In the genomic region with DNA sequence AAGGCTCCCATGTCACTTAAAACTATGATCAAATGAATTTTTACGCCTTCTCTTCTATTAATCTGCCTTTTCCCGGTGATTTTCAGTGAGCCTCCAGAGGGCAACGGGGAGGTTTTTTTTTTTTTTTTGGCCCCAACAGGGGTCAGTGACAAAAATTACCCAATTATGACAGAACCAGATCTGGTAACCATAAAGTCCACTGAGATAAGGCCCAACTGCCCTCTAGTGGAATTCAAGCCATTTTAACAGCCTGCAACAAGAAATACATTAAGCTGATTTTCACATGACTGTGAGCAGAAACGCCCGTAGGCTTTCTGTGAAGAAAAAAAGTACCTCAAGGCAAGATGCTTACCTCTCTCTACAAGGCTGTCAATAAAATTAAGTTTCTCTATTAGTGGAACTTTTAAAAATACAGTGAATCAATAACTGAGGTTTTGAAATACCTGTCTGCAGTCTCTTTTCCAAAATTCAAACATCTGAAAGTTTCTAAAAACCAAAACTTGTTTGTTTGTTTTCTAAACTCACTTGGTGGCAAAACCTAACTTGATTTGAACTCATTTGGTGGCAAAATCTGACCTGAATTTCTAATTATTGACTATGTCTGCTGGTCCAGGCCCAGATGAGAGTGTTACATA, we compare ENCODE assay signal across 9 cellular contexts. TPM values are rescaled to one million over a fixed set of nuclear protein-coding genes. Genes with fewer than 3 reads are reported as not detected.
DNase-seq lines count a peak whose midpoint lies in the region; ATAC-seq, FAIRE-seq and TF ChIP-seq lines count a peak whose summit lies in the region.
"Had no signal": no experiment of that assay in that cellular context is flagged by ENCODE, and none has a peak within 500 bp of the region (broad histone marks: within the 10 kb centered on the region; RNA-seq: fewer than 3 reads in every experiment).

No MANE protein-coding gene starts in this region.

- H3K27ac ChIP-seq in AG04450 (ENCODE audit: low read depth, low read length) (no peak overlapping the region), astrocyte (ENCODE audit: low read depth, low read length) (peak overlapping the region; percentile 54), kidney (ENCODE audit: low read depth in 2 of 2, low read length in 2 of 2) (no peak overlapping the region)

- H3K4me1 Mint-ChIP-seq in astrocyte (ENCODE audit: low read depth, unreplicated experiment) = peaks cover 31% of the 10 kb centered on the region

- H4K20me1 ChIP-seq in astrocyte (ENCODE audit: insufficient read depth, low read length) = no peaks in the 10 kb centered on the region

- POLR2A ChIA-PET in AG04450 (lab: Yijun Ruan, JAX) = interaction anchor here (0.8 to 1.0 kb wide), 2 partner anchors 27 to 75 kb away, joined by 3 read pairs; no protein-coding TSS in a partner anchor

- H2AFZ ChIP-seq in astrocyte (ENCODE audit: low read depth, low read length) = no peak overlapping the region

- CTCF ChIA-PET in AG04450 (lab: Charles Lee) = interaction anchor here (0.6 to 3.3 kb wide), 18 partner anchors 9 to 804 kb away, joined by 3 to 23 read pairs (median 5); no protein-coding TSS in a partner anchor

- FAIRE-seq in astrocyte (lab: Jason Lieb, UNC) = no peak
- no peak for FAIRE-seq in kidney (lab: Jason Lieb, UNC)

- H3K36me3 Mint-ChIP-seq in astrocyte (ENCODE audit: low read depth, unreplicated experiment) = no peaks in the 10 kb centered on the region

- no peak overlapping the region for H3K4me3 Mint-ChIP-seq in astrocyte (ENCODE audit: unreplicated experiment)

- TF ChIP-seq CTCF in AG04450 (IDR thresholded peaks at IDR 0.05; ENCODE audit: low read depth, low read length) (peak; percentile 68), astrocyte (IDR thresholded peaks at IDR 0.05; ENCODE audit: insufficient read depth, low read depth, low read length) (peak; percentile 63), kidney (IDR thresholded peaks at IDR 0.05; ENCODE audit: borderline replicate concordance, extremely low read depth, insufficient read depth) (peak; percentile 24)

- H3K4me3 ChIP-seq in AG04450 (ENCODE audit: low read depth, low read length) (no peak overlapping the region), astrocyte (ENCODE audit: insufficient read depth, low read depth, low read length) (no peak overlapping the region), kidney (ENCODE audit: low read length in 2 of 2) (no peak overlapping the region)

- H3K4me1 ChIP-seq in astrocyte (ENCODE audit: insufficient read depth, low read length) = peaks cover 12% of the 10 kb centered on the region
- H3K4me1 ChIP-seq in kidney (ENCODE audit: control insufficient read depth in 1 of 2, insufficient read depth in 1 of 2, low read depth in 1 of 2, low read length in 2 of 2) = no peaks in the 10 kb centered on the region

- H3K9ac ChIP-seq in astrocyte (ENCODE audit: low read length) = peak overlapping the region; percentile 17
- H3K9ac ChIP-seq in kidney (ENCODE audit: low read length in 2 of 2) = no peak overlapping the region

- H3K9me3 Mint-ChIP-seq in astrocyte (ENCODE audit: unreplicated experiment) = peaks cover 2% of the 10 kb centered on the region

- no peaks in the 10 kb centered on the region for H3K27me3 ChIP-seq in AG04450 (ENCODE audit: control insufficient read depth, insufficient read depth, low read length)
- no peaks in the 10 kb centered on the region for H3K27me3 ChIP-seq in astrocyte (ENCODE audit: insufficient read depth, low read length)

- H3K9me3 ChIP-seq in AG04450 (ENCODE audit: control insufficient read depth, insufficient read depth, low read length) (no peaks in the 10 kb centered on the region), astrocyte (ENCODE audit: insufficient read depth, low read depth, low read length) (no peaks in the 10 kb centered on the region), kidney (ENCODE audit: control insufficient read depth in 1 of 2, low read length in 2 of 2) (no peaks in the 10 kb centered on the region)

- intact Hi-C loops in kidney (cut with DNase I) = no loop called here

- DNase-seq in AG04450 (ENCODE audit: low read depth, low spot score) (no peak), HS-5 (ENCODE audit: low read depth) (peak; percentile 66), astrocyte (ENCODE audit: low read depth) (peak; percentile 36), kidney (no peak), mesenteric fat pad (ENCODE audit: low spot score) (no peak)

- no peak for TF ChIP-seq POLR2A in GM18505 (IDR thresholded peaks at IDR 0.05; ENCODE audit: borderline replicate concordance, extremely low read depth, insufficient read depth, insufficient read length)

- H3K79me2 ChIP-seq in astrocyte (ENCODE audit: insufficient read depth, low read length) = no peaks in the 10 kb centered on the region

- H3K4me2 ChIP-seq in astrocyte (ENCODE audit: low read length) = no peak overlapping the region

- peak overlapping the region; percentile 71 for H3K27ac Mint-ChIP-seq in astrocyte (ENCODE audit: unreplicated experiment)

- H3K36me3 ChIP-seq in astrocyte (ENCODE audit: insufficient read depth, low read length) (no peaks in the 10 kb centered on the region), kidney (ENCODE audit: control insufficient read depth in 1 of 2, insufficient read depth in 2 of 2, low read length in 2 of 2) (no peaks in the 10 kb centered on the region)

- ATAC-seq in GM18907 (IDR thresholded peaks at IDR 0.05; ENCODE audit: unreplicated experiment) (no peak), GM19351 (IDR thresholded peaks at IDR 0.05; ENCODE audit: unreplicated experiment) (no peak), GM18505 (IDR thresholded peaks at IDR 0.05; ENCODE audit: unreplicated experiment) (no peak)

- H3K27me3 Mint-ChIP-seq in astrocyte (ENCODE audit: low read depth, unreplicated experiment) = no peaks in the 10 kb centered on the region

RNA-seq across cellular contexts. Expression of a gene that starts 49.7 kb away (rescaled TPM):
- 106 and 121 TPM in 2 replicates for polyA plus RNA-seq in AG04450 (2011; rRNA removed)
- 59.3 and 63.3 TPM in 2 replicates for polyA minus RNA-seq in AG04450 (2011; rRNA and poly(A)+ RNA removed)
- 39.1 and 57.1 TPM in 2 replicates for total RNA-seq in astrocyte
- 2.7 TPM for total RNA-seq in kidney
- polyA plus RNA-seq in kidney (ENCODE audit: insufficient read depth, low read depth, low replicate concordance) = 0.45 TPM
- total RNA-seq in mesenteric fat pad = 2.9 TPM
- total RNA-seq: T-helper 2 cell treated with Interferon-gamma antibody and Interleukin-4, amounts not matched to agents 100 ng/mL and 5 ng/mL, for 36 hours had no signal

Comparison
In these comparisons a context has a peak if more than half of its experiments do, and no peak if none do; other contexts are left out.
1. DNase-seq: peak in HS-5 (single experiment) and astrocyte (single experiment); none in AG04450 (single experiment), kidney (single experiment) and mesenteric fat pad (single experiment).
2. RNA of a gene that starts 49.7 kb away (total RNA-seq): 39.1 to 57.1 TPM in astrocyte; 2.9 TPM in mesenteric fat pad (single experiment) and 2.7 TPM in kidney (single experiment); every median in the first group is over 10 times any median in the second.
3. Peak in every context shown above with its lines, with median percentiles within 50 percentile points of each other: CTCF ChIP-seq.